ENCODE assay signal across 9 cellular contexts in genomic region chr2:231926180-231926741, GRCh38. TPM values are rescaled to one million over a fixed set of nuclear protein-coding genes. Genes with fewer than 3 reads are reported as not detected.
DNase-seq lines count a peak whose midpoint lies in the region; ATAC-seq and TF ChIP-seq lines count a peak whose summit lies in the region.
"Had no signal": no experiment of that assay in that cellular context is flagged by ENCODE, and none has a peak within 500 bp of the region (broad histone marks: within the 10 kb centered on the region; RNA-seq: fewer than 3 reads in every experiment).

TSS of gene NPPC (minus strand) at chr2:231926396. CDS start at chr2:231926249, 147 bp downstream.

- H4K20me1 ChIP-seq in GM23338 (replicated peaks; ENCODE audit: insufficient read depth), result peaks cover 10% of the 10 kb centered on the region; the same call in 1 of the 2 replicates

- peak within 1 kb of the TSS; percentile 93 for H3K4me2 ChIP-seq in GM23338

- no peaks in the 10 kb centered on the region for H3K36me3 Mint-ChIP-seq in GM23338 (ENCODE audit: low read depth)

- H3K4me1 ChIP-seq in GM23338 (ENCODE audit: insufficient read depth), result no peaks in the 10 kb centered on the region

- H3K4me3 ChIP-seq in GM23338, result peak within 1 kb of the TSS; percentile 81

- DNase-seq in COR-L47 (lab: John Stamatoyannopoulos, UW), result peak; percentile 55
- DNase-seq in GM23338 (ENCODE audit: low spot score), result peak; percentile 84
- peak; percentile 34 for DNase-seq in NCI-H146 treated with DMSO at 0.1 percent for 48 hours (lab: John Stamatoyannopoulos, UW; ENCODE audit: unreplicated experiment)
- peak in 51 of 61 donors; percentile 15 to 78 (median 48) for DNase-seq in caudate nucleus (lab: John Stamatoyannopoulos, UW)
- DNase-seq in left colon, result peak in 1 of 2 donors; percentile 49
- DNase-seq in stimulated activated CD4-positive, alpha-beta T cell treated with anti-CD3 and anti-CD28 coated beads, Interleukin-4, amount 100 ng/mL, for 1 hour, result peak; percentile 77
- no peak for DNase-seq in T1000 (lab: John Stamatoyannopoulos, UW)

- H3K79me2 ChIP-seq in GM23338 (replicated peaks; ENCODE audit: insufficient read depth), result no peaks in the 10 kb centered on the region

- peak within 1 kb of the TSS; percentile 77 for H3K4me3 Mint-ChIP-seq in GM23338

- intact Hi-C loops in left colon (cut with DNase I, micrococcal nuclease), result loop anchor here (5.0 to 10.0 kb wide), 3 partner anchors 399 to 509 kb away; no protein-coding TSS in a partner anchor

- H2AFZ ChIP-seq in GM23338, result peak within 1 kb of the TSS; percentile 99

- H3K27ac Mint-ChIP-seq in GM23338, result no peak within 1 kb of the TSS

- H3K27me3 ChIP-seq in GM23338 (ENCODE audit: insufficient read depth), result peaks cover 53% of the 10 kb centered on the region

- H3F3A ChIP-seq in GM23338 (replicated peaks; ENCODE audit: low read depth), result no peaks in the 10 kb centered on the region

- no peaks in the 10 kb centered on the region for H3K9me2 ChIP-seq in GM23338 (ENCODE audit: insufficient read depth)

- H3K27me3 Mint-ChIP-seq in GM23338 (ENCODE audit: insufficient read depth, low read depth, poor library complexity), result peaks cover 50% of the 10 kb centered on the region

- no peak within 1 kb of the TSS for H3K27ac ChIP-seq in GM23338 (ENCODE audit: low read depth)
- peak within 1 kb of the TSS; percentile 10; the same call in 1 of the 2 replicates for H3K27ac ChIP-seq in VCaP
- H3K27ac ChIP-seq in caudate nucleus (ENCODE audit: low read depth, low read length), result no peak within 1 kb of the TSS

- TF ChIP-seq CTCF in GM23338 (conservative IDR thresholded peaks at IDR 0.05; ENCODE audit: low read depth in 2 of 2) (peak; percentile 36 to 63; a peak in 2 of 4 replicates), VCaP (conservative IDR thresholded peaks at IDR 0.05) (peak; percentile 61)

- H3K4me1 Mint-ChIP-seq in GM23338, result peaks cover 16% of the 10 kb centered on the region

- no peaks in the 10 kb centered on the region for H3K9me3 Mint-ChIP-seq in GM23338

- no peaks in the 10 kb centered on the region for H3K36me3 ChIP-seq in GM23338 (ENCODE audit: insufficient read depth)

- ATAC-seq in GM23338 (peak; percentile 78), left colon (peak; percentile 79)

TF ChIP-seq in GM23338, 12 proteins besides CTCF, POLR2A, EP300 and RAD21:
- peak; percentile 78 for TF ChIP-seq CREB1 (CRISPR knock-in tag; IDR thresholded peaks at IDR 0.05; ENCODE audit: low read depth)
- TF ChIP-seq ETS1 (IDR thresholded peaks at IDR 0.05), result no peak
- TF ChIP-seq POLR2AphosphoS5 (IDR thresholded peaks at IDR 0.05; ENCODE audit: low read depth), result peak; percentile 83
- no peak for TF ChIP-seq JUNB (IDR thresholded peaks at IDR 0.05; ENCODE audit: unreplicated experiment)

RNA-seq across cellular contexts. Expression of gene NPPC, which starts in this region (rescaled TPM):
- total RNA-seq in GM23338 (2014; rRNA removed; shearing (Covaris generic)), result 0.43 and 2.2 TPM in 2 replicates
- polyA plus RNA-seq in GM23338 (2016; fragmentation: Nextera tagmentation; extraction: Ambion mirVana), result 6.3 and 10.2 TPM in 2 replicates
- total RNA-seq in left colon, result not detected
- total RNA-seq: T-helper 2 cell treated with Interferon-gamma antibody and Interleukin-4, amounts not matched to agents 100 ng/mL and 5 ng/mL, for 36 hours had no signal

Comparison
In these comparisons a context has a peak if more than half of its experiments do, and no peak if none do; other contexts are left out.
1. Peak in ATAC-seq in left colon; RNA of the gene not detected or under 1 TPM.